Comparison of ENCODE assay signal across 9 cellular contexts in genomic region chr11:85628771-85629341, GRCh38. TPM values are rescaled to one million over a fixed set of nuclear protein-coding genes. Genes with fewer than 3 reads are reported as not detected.
A peak's percentile ranks its signal among the peaks of the same experiment; 100 is the strongest.
DNase-seq lines count a peak whose midpoint lies in the region; ATAC-seq, FAIRE-seq and TF ChIP-seq lines count a peak whose summit lies in the region.
"Had no signal": no experiment of that assay in that cellular context is flagged by ENCODE, and none has a peak within 500 bp of the region (broad histone marks: within the 10 kb centered on the region; RNA-seq: fewer than 3 reads in every experiment).

No MANE protein-coding gene starts in this region.

- peak overlapping the region; percentile 80 for H3K9ac ChIP-seq in skeletal muscle satellite cell (ENCODE audit: low read depth, low read length)

- intact Hi-C loops in activated T-helper 1 cell treated with anti-CD3 and anti-CD28 coated beads, Interleukin-12 subunit alpha, Interleukin-12 subunit beta, Interleukin-2, Interleukin-4 antibody, amounts not matched to agents 30 ng/mL and 10 ng/mL and 1 ng/mL, durations not matched to agents 14 hours and 24 hours and 36 hours (cut with micrococcal nuclease): loop anchor here (1.0 to 10.0 kb wide), 12 partner anchors 18 to 1406 kb away; partner anchors contain the start of genes EED, PICALM, SYTL2 and TMEM126A
- intact Hi-C loops in heart right ventricle (cut with DNase I): loop anchor here in 6 of 10 donors (1.0 to 5.0 kb wide), 5 partner anchors 18 to 36 kb away; partner anchors contain the start of genes CREBZF (in 4 of the 6) and TMEM126A (in 1 of the 6)

- H3K36me3 ChIP-seq in heart right ventricle (peaks cover 0 to 28% (median 3%) of the 10 kb centered on the region in 9 donors), skeletal muscle satellite cell (ENCODE audit: insufficient read depth, low read length) (peaks cover 12% of the 10 kb centered on the region)

- no peak for FAIRE-seq in A549 (lab: Jason Lieb, UNC)

- CTCF ChIA-PET in A549 (lab: Yijun Ruan, JAX): interaction anchor here (1.1 to 1.5 kb wide), 2 partner anchors 52 to 663 kb away, joined by 3 to 4 read pairs; no protein-coding TSS in a partner anchor

- peak overlapping the region; percentile 81 for H3K4me2 ChIP-seq in A549
- peak overlapping the region; percentile 78 for H3K4me2 ChIP-seq in skeletal muscle satellite cell (ENCODE audit: low read length)

- POLR2A ChIA-PET in A549 (lab: Yijun Ruan, JAX): interaction anchor here (0.6 to 5.0 kb wide), 7 partner anchors 8 to 616 kb away, joined by 3 to 30 read pairs (median 4); partner anchors contain the start of genes CREBZF, EED and TMEM126A

- TF ChIP-seq CTCF in A549 (IDR thresholded peaks at IDR 0.05) (no peak), heart right ventricle (IDR thresholded peaks at IDR 0.05) (no peak)

- TF ChIP-seq EP300 in A549 (IDR thresholded peaks at IDR 0.05): no peak

- no peak for DNase-seq in A549 (ENCODE audit: low read depth in 1 of 2, low spot score in 1 of 2)
- DNase-seq in activated T-helper 1 cell treated with anti-CD3 and anti-CD28 coated beads, Interleukin-12 subunit alpha, Interleukin-12 subunit beta, Interleukin-2, Interleukin-4 antibody, amounts not matched to agents 30 ng/mL and 10 ng/mL and 1 ng/mL, durations not matched to agents 14 hours and 24 hours and 36 hours (ENCODE audit: low spot score): peak; percentile 6
- DNase-seq in heart right ventricle: no peak
- DNase-seq in SK-N-DZ (ENCODE audit: low spot score): no peak
- no peak for DNase-seq in HuH-7 (ENCODE audit: low spot score)

- ATAC-seq in A549 (peak; percentile 35 to 39), GM19043 (IDR thresholded peaks at IDR 0.05; ENCODE audit: low read depth, unreplicated experiment) (peak; percentile 4), HG03378 (IDR thresholded peaks at IDR 0.05; ENCODE audit: unreplicated experiment) (peak; percentile 6), heart right ventricle (peak in 2 of 8 donors; percentile 2 to 9)

- H3K4me3 Mint-ChIP-seq in activated T-helper 1 cell treated with anti-CD3 and anti-CD28 coated beads, Interleukin-12 subunit alpha, Interleukin-12 subunit beta, Interleukin-2, Interleukin-4 antibody, amounts not matched to agents 30 ng/mL and 10 ng/mL and 1 ng/mL, durations not matched to agents 14 hours and 24 hours and 36 hours: peak overlapping the region; percentile 97

- H3K4me1 Mint-ChIP-seq in activated T-helper 1 cell treated with anti-CD3 and anti-CD28 coated beads, Interleukin-12 subunit alpha, Interleukin-12 subunit beta, Interleukin-2, Interleukin-4 antibody, amounts not matched to agents 30 ng/mL and 10 ng/mL and 1 ng/mL, durations not matched to agents 14 hours and 24 hours and 36 hours (ENCODE audit: low read depth): peaks cover 50% of the 10 kb centered on the region

- H3K27me3 ChIP-seq in heart right ventricle (no peaks in the 10 kb centered on the region), skeletal muscle satellite cell (ENCODE audit: control insufficient read depth, insufficient read depth, low read length) (no peaks in the 10 kb centered on the region)

- H3K9me3 ChIP-seq in A549 (no peaks in the 10 kb centered on the region), heart right ventricle (no peaks in the 10 kb centered on the region), skeletal muscle satellite cell (replicated peaks; ENCODE audit: low read length) (no peaks in the 10 kb centered on the region)

- no peak for TF ChIP-seq RAD21 in A549 (conservative IDR thresholded peaks at IDR 0.05 in 1 of 2, IDR thresholded peaks at IDR 0.05 in 1 of 2)

- H3K9me3 Mint-ChIP-seq in activated T-helper 1 cell treated with anti-CD3 and anti-CD28 coated beads, Interleukin-12 subunit alpha, Interleukin-12 subunit beta, Interleukin-2, Interleukin-4 antibody, amounts not matched to agents 30 ng/mL and 10 ng/mL and 1 ng/mL, durations not matched to agents 14 hours and 24 hours and 36 hours: no peaks in the 10 kb centered on the region

- H3K4me1 ChIP-seq in A549: peaks cover 14% of the 10 kb centered on the region
- H3K4me1 ChIP-seq in heart right ventricle: peaks cover 0 to 45% (median 26%) of the 10 kb centered on the region in 9 donors
- H3K4me1 ChIP-seq in skeletal muscle satellite cell (ENCODE audit: control insufficient read depth, insufficient read depth, low read length): peaks cover 9% of the 10 kb centered on the region

- WGBS in A549 (ENCODE audit: missing lambda C conversion rate): 3% methylated on average over 13 of the region's 13 CpGs
- WGBS in heart right ventricle, 2 donors: 0 to 1% methylated on average over 13 of the region's 13 CpGs

- peaks cover 13% of the 10 kb centered on the region for H3K36me3 Mint-ChIP-seq in activated T-helper 1 cell treated with anti-CD3 and anti-CD28 coated beads, Interleukin-12 subunit alpha, Interleukin-12 subunit beta, Interleukin-2, Interleukin-4 antibody, amounts not matched to agents 30 ng/mL and 10 ng/mL and 1 ng/mL, durations not matched to agents 14 hours and 24 hours and 36 hours (ENCODE audit: low read depth)

- H3K27ac Mint-ChIP-seq in activated T-helper 1 cell treated with anti-CD3 and anti-CD28 coated beads, Interleukin-12 subunit alpha, Interleukin-12 subunit beta, Interleukin-2, Interleukin-4 antibody, amounts not matched to agents 30 ng/mL and 10 ng/mL and 1 ng/mL, durations not matched to agents 14 hours and 24 hours and 36 hours: peak overlapping the region; percentile 94

- H3K27me3 Mint-ChIP-seq in activated T-helper 1 cell treated with anti-CD3 and anti-CD28 coated beads, Interleukin-12 subunit alpha, Interleukin-12 subunit beta, Interleukin-2, Interleukin-4 antibody, amounts not matched to agents 30 ng/mL and 10 ng/mL and 1 ng/mL, durations not matched to agents 14 hours and 24 hours and 36 hours (ENCODE audit: insufficient read depth): peaks cover 5% of the 10 kb centered on the region

- H3K4me3 ChIP-seq in A549: peak overlapping the region; percentile 57
- H3K4me3 ChIP-seq in heart right ventricle: peak overlapping the region; percentile 47 to 84 (median 78)
- H3K4me3 ChIP-seq in skeletal muscle satellite cell (ENCODE audit: low read length): peak overlapping the region; percentile 82

- TF ChIP-seq POLR2A in A549 (IDR thresholded peaks at IDR 0.05; ENCODE audit: low read length): no peak

- H3K27ac ChIP-seq in A549 (peak overlapping the region; percentile 69 to 89), heart right ventricle (peak overlapping the region; percentile 59 to 96 (median 90))

RNA-seq across cellular contexts. Expression of gene TMEM126B, which starts 0.5 kb away (rescaled TPM):
- polyA plus RNA-seq in A549 (2011; rRNA removed) (88.9 and 114 TPM in 2 replicates), A549 (2017; fragmentation: RNase III; extraction: RNeasy Plus Mini Kit Qiagen cat#74134 plus additional on column Dnase treatment) (70.6 to 82.4 TPM (median 75.0 TPM) in 3 replicates), heart right ventricle (100 to 1,000 TPM in 1 of 2 donors, 10 to 100 TPM in 1; 62.7 to 137 TPM)
- 27.6 and 30.6 TPM in 2 replicates for polyA plus RNA-seq in A549 (2012; cell fraction: cytosol; rRNA removed)
- 10.0 and 25.9 TPM in 2 replicates for polyA plus RNA-seq in A549 (2012; cell fraction: nucleus; rRNA removed)
- 10.7 and 15.5 TPM in 2 replicates for polyA minus RNA-seq in A549 (2011; rRNA and poly(A)+ RNA removed)
- 52.5 and 57.2 TPM in 2 replicates for total RNA-seq in activated T-helper 1 cell treated with anti-CD3 and anti-CD28 coated beads, Interleukin-12 subunit alpha, Interleukin-12 subunit beta, Interleukin-2, Interleukin-4 antibody, amounts not matched to agents 30 ng/mL and 10 ng/mL and 1 ng/mL, durations not matched to agents 14 hours and 24 hours and 36 hours
- 10 to 100 TPM; 44.3 to 63.2 (median 51.6) TPM for total RNA-seq in heart right ventricle
- 57.4 and 65.4 TPM in 2 replicates for total RNA-seq in skeletal muscle satellite cell (2012; rRNA removed)
- 116 and 131 TPM in 2 replicates for polyA plus RNA-seq in SK-N-DZ (2014; cell fraction: cytosol; rRNA removed)
- 143 and 165 TPM in 2 replicates for polyA plus RNA-seq in SK-N-DZ (2014; cell fraction: nucleus; rRNA removed)

RNA-seq across cellular contexts. Expression of gene DLG2, which starts 1.7 kb away (rescaled TPM):
- polyA plus RNA-seq in A549 (2011; rRNA removed): 0.66 and 0.79 TPM in 2 replicates
- 0.12 and 0.19 TPM in 2 replicates for polyA plus RNA-seq in A549 (2012; cell fraction: cytosol; rRNA removed)
- 0.11 and 0.13 TPM in 2 replicates for polyA plus RNA-seq in A549 (2012; cell fraction: nucleus; rRNA removed)
- polyA plus RNA-seq in A549 (2017; fragmentation: RNase III; extraction: RNeasy Plus Mini Kit Qiagen cat#74134 plus additional on column Dnase treatment): 0.26 to 0.40 TPM (median 0.31 TPM) in 3 replicates
- polyA minus RNA-seq in A549 (2011; rRNA and poly(A)+ RNA removed): 0.73 and 0.99 TPM in 2 replicates
- total RNA-seq in activated T-helper 1 cell treated with anti-CD3 and anti-CD28 coated beads, Interleukin-12 subunit alpha, Interleukin-12 subunit beta, Interleukin-2, Interleukin-4 antibody, amounts not matched to agents 30 ng/mL and 10 ng/mL and 1 ng/mL, durations not matched to agents 14 hours and 24 hours and 36 hours: 1.2 and 2.1 TPM in 2 replicates
- total RNA-seq in heart right ventricle: 10 to 100 TPM in 2 of 10 donors, 1 to 10 TPM in 8; 6.2 to 14.8 (median 8.0) TPM
- polyA plus RNA-seq in heart right ventricle: 1 to 10 TPM; 1.0 to 1.9 TPM
- 0.25 and 0.66 TPM in 2 replicates for total RNA-seq in skeletal muscle satellite cell (2012; rRNA removed)
- 0.59 and 1.3 TPM in 2 replicates for polyA plus RNA-seq in SK-N-DZ (2014; cell fraction: cytosol; rRNA removed)
- 1.3 and 6.0 TPM in 2 replicates for polyA plus RNA-seq in SK-N-DZ (2014; cell fraction: nucleus; rRNA removed)

RNA-seq across cellular contexts. Expression of gene TMEM126A, which starts 18.9 kb away (rescaled TPM):
- polyA plus RNA-seq in A549 (2011; rRNA removed) (101 and 123 TPM in 2 replicates), A549 (2017; fragmentation: RNase III; extraction: RNeasy Plus Mini Kit Qiagen cat#74134 plus additional on column Dnase treatment) (74.9 to 79.4 TPM (median 76.2 TPM) in 3 replicates), heart right ventricle (100 to 1,000 TPM; 107 to 153 TPM)
- 34.9 and 41.4 TPM in 2 replicates for polyA plus RNA-seq in A549 (2012; cell fraction: cytosol; rRNA removed)
- polyA plus RNA-seq in A549 (2012; cell fraction: nucleus; rRNA removed): 7.9 and 9.4 TPM in 2 replicates
- 9.0 and 11.4 TPM in 2 replicates for polyA minus RNA-seq in A549 (2011; rRNA and poly(A)+ RNA removed)
- 46.0 and 47.7 TPM in 2 replicates for total RNA-seq in activated T-helper 1 cell treated with anti-CD3 and anti-CD28 coated beads, Interleukin-12 subunit alpha, Interleukin-12 subunit beta, Interleukin-2, Interleukin-4 antibody, amounts not matched to agents 30 ng/mL and 10 ng/mL and 1 ng/mL, durations not matched to agents 14 hours and 24 hours and 36 hours
- 10 to 100 TPM; 56.9 to 79.3 (median 67.3) TPM for total RNA-seq in heart right ventricle
- 49.1 and 68.7 TPM in 2 replicates for total RNA-seq in skeletal muscle satellite cell (2012; rRNA removed)
- 58.8 and 65.7 TPM in 2 replicates for polyA plus RNA-seq in SK-N-DZ (2014; cell fraction: cytosol; rRNA removed)
- polyA plus RNA-seq in SK-N-DZ (2014; cell fraction: nucleus; rRNA removed): 31.6 and 46.0 TPM in 2 replicates

RNA-seq across cellular contexts. Expression of gene CREBZF, which starts 36.1 kb away (rescaled TPM):
- 58.5 and 61.8 TPM in 2 replicates for polyA plus RNA-seq in A549 (2011; rRNA removed)
- 30.7 and 32.7 TPM in 2 replicates for polyA plus RNA-seq in A549 (2012; cell fraction: cytosol; rRNA removed)
- polyA plus RNA-seq in A549 (2012; cell fraction: nucleus; rRNA removed): 99.6 and 113 TPM in 2 replicates
- polyA plus RNA-seq in A549 (2017; fragmentation: RNase III; extraction: RNeasy Plus Mini Kit Qiagen cat#74134 plus additional on column Dnase treatment): 48.2 to 58.6 TPM (median 57.8 TPM) in 3 replicates
- 29.4 and 31.3 TPM in 2 replicates for polyA minus RNA-seq in A549 (2011; rRNA and poly(A)+ RNA removed)
- total RNA-seq in activated T-helper 1 cell treated with anti-CD3 and anti-CD28 coated beads, Interleukin-12 subunit alpha, Interleukin-12 subunit beta, Interleukin-2, Interleukin-4 antibody, amounts not matched to agents 30 ng/mL and 10 ng/mL and 1 ng/mL, durations not matched to agents 14 hours and 24 hours and 36 hours: 52.0 and 55.9 TPM in 2 replicates
- total RNA-seq in heart right ventricle: 10 to 100 TPM; 10.5 to 17.7 (median 13.0) TPM
- polyA plus RNA-seq in heart right ventricle: 10 to 100 TPM in 1 of 2 donors, 1 to 10 TPM in 1; 9.9 to 20.6 TPM
- total RNA-seq in skeletal muscle satellite cell (2012; rRNA removed): 23.4 and 31.7 TPM in 2 replicates
- 121 and 122 TPM in 2 replicates for polyA plus RNA-seq in SK-N-DZ (2014; cell fraction: cytosol; rRNA removed)
- polyA plus RNA-seq in SK-N-DZ (2014; cell fraction: nucleus; rRNA removed): 382 and 397 TPM in 2 replicates

RNA-seq across cellular contexts. Expression of gene CCDC89, which starts 57.1 kb away (rescaled TPM):
- 0.05 and 0.07 TPM in 2 replicates for polyA plus RNA-seq in A549 (2011; rRNA removed)
- polyA plus RNA-seq in A549 (2012; cell fraction: cytosol; rRNA removed): 0.03 TPM in 2 replicates
- 0.09 and 0.13 TPM in 2 replicates for polyA plus RNA-seq in A549 (2012; cell fraction: nucleus; rRNA removed)
- not detected in 3 replicates for polyA plus RNA-seq in A549 (2017; fragmentation: RNase III; extraction: RNeasy Plus Mini Kit Qiagen cat#74134 plus additional on column Dnase treatment)
- polyA minus RNA-seq in A549 (2011; rRNA and poly(A)+ RNA removed): 0.29 and 0.33 TPM in 2 replicates
- 0.39 and 0.62 TPM in 2 replicates for total RNA-seq in activated T-helper 1 cell treated with anti-CD3 and anti-CD28 coated beads, Interleukin-12 subunit alpha, Interleukin-12 subunit beta, Interleukin-2, Interleukin-4 antibody, amounts not matched to agents 30 ng/mL and 10 ng/mL and 1 ng/mL, durations not matched to agents 14 hours and 24 hours and 36 hours
- under 1 TPM; 0.22 to 0.83 (median 0.59) TPM for total RNA-seq in heart right ventricle
- under 1 TPM; 0.29 to 0.38 TPM for polyA plus RNA-seq in heart right ventricle
- 3.7 and 4.6 TPM in 2 replicates for total RNA-seq in skeletal muscle satellite cell (2012; rRNA removed)
- polyA plus RNA-seq in SK-N-DZ (2014; cell fraction: cytosol; rRNA removed): 5.9 and 7.1 TPM in 2 replicates
- polyA plus RNA-seq in SK-N-DZ (2014; cell fraction: nucleus; rRNA removed): 4.6 and 5.6 TPM in 2 replicates
- total RNA-seq: pulmonary artery endothelial cell had no signal
